Comparison of ENCODE assay signal across 14 cellular contexts in the genomic region with DNA sequence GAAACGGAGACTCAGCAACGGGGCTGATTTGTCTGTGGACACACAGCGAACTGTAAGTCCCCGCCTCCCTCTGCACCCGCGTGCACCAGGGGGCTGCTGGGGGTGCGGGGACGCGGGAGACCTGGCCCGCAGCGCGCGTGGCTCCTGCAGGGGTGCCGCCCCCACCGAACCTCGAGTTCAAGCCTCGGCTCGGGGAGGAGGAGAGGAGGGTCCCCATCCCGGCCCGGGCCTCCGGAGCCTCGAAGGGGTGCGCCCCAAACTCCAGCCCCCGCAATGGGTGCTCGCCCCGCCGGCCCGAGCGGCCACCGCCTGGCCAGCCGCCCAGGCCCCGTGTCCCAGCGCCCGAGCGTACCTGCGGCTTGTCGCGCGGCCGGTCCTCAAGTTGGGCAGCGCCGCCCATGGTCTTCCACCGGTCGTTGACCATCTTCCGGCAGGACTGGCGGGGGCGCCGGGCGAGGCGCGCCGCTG. TPM values are rescaled to one million over a fixed set of nuclear protein-coding genes. Genes with fewer than 3 reads are reported as not detected.
DNase-seq lines count a peak whose midpoint lies in the region; ATAC-seq, FAIRE-seq and TF ChIP-seq lines count a peak whose summit lies in the region.
"Had no signal": no experiment of that assay in that cellular context is flagged by ENCODE, and none has a peak within 500 bp of the region (broad histone marks: within the 10 kb centered on the region; RNA-seq: fewer than 3 reads in every experiment).

No MANE protein-coding gene starts in this region.

- H3K4me1 ChIP-seq in K562 (replicated peaks in 1 of 2; ENCODE audit: control insufficient read depth in 2 of 2, insufficient read depth in 2 of 2, low read length in 2 of 2) (peaks cover 0 to 42% of the 10 kb centered on the region in 2 experiments; a peak in 3 of 5 replicates), tibial artery (peaks cover 0 to 60% (median 40%) of the 10 kb centered on the region in 4 donors)

- no TSS peak for BruUV-seq in K562 (replicated peaks; lab: Mats Ljungman, UMichigan)

- H3K4me1 Mint-ChIP-seq in activated naive CD8-positive, alpha-beta T cell (ENCODE audit: low read depth) = peaks cover 8% of the 10 kb centered on the region
- peaks cover 5% of the 10 kb centered on the region for H3K4me1 Mint-ChIP-seq in activated naive CD8-positive, alpha-beta T cell treated with anti-CD3 and anti-CD28 coated beads for 36 hours
- H3K4me1 Mint-ChIP-seq in activated T-helper 17 cell treated with anti-CD3 and anti-CD28 coated beads, Interleukin-2, amount 50 U/mL, for 72 hours = no peaks in the 10 kb centered on the region

- no peak overlapping the region for H2AFZ ChIP-seq in K562 (ENCODE audit: low read depth, low read length)

- intact Hi-C loops in K562 (cut with micrococcal nuclease) (no loop called here), tibial artery (cut with DNase I; ENCODE audit: low total_unique reads) (no loop called here)

- no peak for TF ChIP-seq POLR2A in K562 (conservative IDR thresholded peaks at IDR 0.05)

- H3K36me3 Mint-ChIP-seq in activated naive CD8-positive, alpha-beta T cell = no peaks in the 10 kb centered on the region
- no peaks in the 10 kb centered on the region for H3K36me3 Mint-ChIP-seq in activated naive CD8-positive, alpha-beta T cell treated with anti-CD3 and anti-CD28 coated beads for 36 hours
- H3K36me3 Mint-ChIP-seq in activated T-helper 17 cell treated with anti-CD3 and anti-CD28 coated beads, Interleukin-2, amount 50 U/mL, for 72 hours (ENCODE audit: low read depth) = no peaks in the 10 kb centered on the region

- H3K9me3 ChIP-seq in K562 (replicated peaks; ENCODE audit: control insufficient read depth, insufficient read depth, low read depth, low read length) (no peaks in the 10 kb centered on the region), tibial artery (no peaks in the 10 kb centered on the region)
- H3K9me3 ChIP-seq: vagina had no signal

- in situ Hi-C loops in K562 (cut with MboI) = no loop called here

- 26% methylated on average over 52 of the region's 52 CpGs for WGBS in K562 (ENCODE audit: insufficient coverage, low coverage, missing lambda C conversion rate)

- no peak overlapping the region for H3K27ac Mint-ChIP-seq in activated naive CD8-positive, alpha-beta T cell
- H3K27ac Mint-ChIP-seq in activated naive CD8-positive, alpha-beta T cell treated with anti-CD3 and anti-CD28 coated beads for 36 hours = no peak overlapping the region
- H3K27ac Mint-ChIP-seq in activated T-helper 17 cell treated with anti-CD3 and anti-CD28 coated beads, Interleukin-2, amount 50 U/mL, for 72 hours = no peak overlapping the region

- H3K9me1 ChIP-seq in K562 (ENCODE audit: control insufficient read depth, insufficient read depth, low read length) = peaks cover 6% of the 10 kb centered on the region

- H3K4me3 ChIP-seq in K562 = peak overlapping the region; percentile 41; the same call in 1 of the 2 replicates
- peak overlapping the region; percentile 41 for H3K4me3 ChIP-seq in kidney epithelial cell (ENCODE audit: low read depth, low read length)
- H3K4me3 ChIP-seq in tibial artery = peak overlapping the region; percentile 33 to 60

- H3K79me2 ChIP-seq in K562 (ENCODE audit: control insufficient read depth, insufficient read depth, low read length) = no peaks in the 10 kb centered on the region

- H3K27ac ChIP-seq in K562 (ENCODE audit: extremely low read depth, low read depth, low read length) (no peak overlapping the region), tibial artery (no peak overlapping the region)
- H3K27ac ChIP-seq: vagina had no signal

- peaks cover 74% of the 10 kb centered on the region for H4K20me1 ChIP-seq in K562 (replicated peaks; ENCODE audit: control insufficient read depth, insufficient read depth, low read length)

- FAIRE-seq in K562 (lab: Jason Lieb, UNC) = no peak
- FAIRE-seq: GM12891 had no signal

- H3K27me3 Mint-ChIP-seq in activated naive CD8-positive, alpha-beta T cell = peaks cover 31% of the 10 kb centered on the region
- H3K27me3 Mint-ChIP-seq in activated naive CD8-positive, alpha-beta T cell treated with anti-CD3 and anti-CD28 coated beads for 36 hours = peaks cover 77% of the 10 kb centered on the region
- peaks cover 42% of the 10 kb centered on the region for H3K27me3 Mint-ChIP-seq in activated T-helper 17 cell treated with anti-CD3 and anti-CD28 coated beads, Interleukin-2, amount 50 U/mL, for 72 hours

- H3K36me3 ChIP-seq in K562 (ENCODE audit: control insufficient read depth, insufficient read depth, low read length) = no peaks in the 10 kb centered on the region
- no peaks in the 10 kb centered on the region for H3K36me3 ChIP-seq in kidney epithelial cell (ENCODE audit: control insufficient read depth, insufficient read depth, low read length)
- H3K36me3 ChIP-seq in tibial artery = no peaks in the 10 kb centered on the region
- H3K36me3 ChIP-seq: vagina had no signal

- peaks cover 70 to 94% of the 10 kb centered on the region in 2 experiments for H3K27me3 ChIP-seq in K562 (ENCODE audit: control insufficient read depth in 2 of 2, insufficient read depth in 2 of 2, low read length in 2 of 2)
- H3K27me3 ChIP-seq in kidney epithelial cell (ENCODE audit: control insufficient read depth, insufficient read depth, low read length) = peaks cover 38% of the 10 kb centered on the region
- H3K27me3 ChIP-seq in tibial artery = peaks cover 7 to 100% of the 10 kb centered on the region in 2 donors

- TF ChIP-seq EP300 in K562 (IDR thresholded peaks at IDR 0.05; ENCODE audit: low read length) = no peak

- POLR2A ChIA-PET in K562 (lab: Yijun Ruan, JAX) = interaction anchor here (7.3 to 26.8 kb wide), 2 partner anchors 7 to 26 kb away, joined by 93 to 582 read pairs; no protein-coding TSS in a partner anchor

- no peak for ATAC-seq in K562
- ATAC-seq in HG02571 (IDR thresholded peaks at IDR 0.05; ENCODE audit: unreplicated experiment) = no peak
- ATAC-seq in activated T-helper 17 cell treated with anti-CD3 and anti-CD28 coated beads, Interleukin-2, amount 50 U/mL, for 72 hours (replicated peaks) = no peak

- no peak overlapping the region; the same call in 1 of the 2 replicates for H3K4me2 ChIP-seq in K562 (ENCODE audit: insufficient read depth, low read length)

- H3K4me3 Mint-ChIP-seq in activated naive CD8-positive, alpha-beta T cell = peak overlapping the region; percentile 59
- no peak overlapping the region for H3K4me3 Mint-ChIP-seq in activated naive CD8-positive, alpha-beta T cell treated with anti-CD3 and anti-CD28 coated beads for 36 hours
- no peak overlapping the region for H3K4me3 Mint-ChIP-seq in activated T-helper 17 cell treated with anti-CD3 and anti-CD28 coated beads, Interleukin-2, amount 50 U/mL, for 72 hours

- no peak for TF ChIP-seq CTCF in K562 (IDR thresholded peaks at IDR 0.05 in 2 of 3, conservative IDR thresholded peaks at IDR 0.05 in 1 of 3; ENCODE audit: insufficient read depth in 2 of 3, low read depth in 1 of 3, low read length in 3 of 3)
- TF ChIP-seq CTCF in kidney epithelial cell (IDR thresholded peaks at IDR 0.05; ENCODE audit: insufficient read depth, low read length, poor library complexity, severe bottlenecking) = no peak
- TF ChIP-seq CTCF in tibial artery (IDR thresholded peaks at IDR 0.05) = no peak

- no peak overlapping the region for H3K9ac ChIP-seq in K562 (ENCODE audit: insufficient read depth in 1 of 2, low read depth in 2 of 2, low read length in 2 of 2)

- TF ChIP-seq RAD21 in K562 (CRISPR knock-in tag; conservative IDR thresholded peaks at IDR 0.05 in 1 of 2, IDR thresholded peaks at IDR 0.05 in 1 of 2) = no peak

- CTCF ChIA-PET in K562 (lab: Yijun Ruan, JAX; ENCODE audit: low intra/inter-chr PET ratio) = interaction anchor here (0.7 to 6.7 kb wide), 4 partner anchors 71 to 653 kb away, joined by 3 to 135 read pairs (median 3); no protein-coding TSS in a partner anchor

- DNase-seq in activated naive CD8-positive, alpha-beta T cell treated with anti-CD3 and anti-CD28 coated beads for 36 hours = no peak
- no peak for DNase-seq in K562 (ENCODE audit: extremely low read depth in 1 of 4, low spot score in 3 of 4)
- no peak for DNase-seq in kidney epithelial cell (ENCODE audit: low read depth)
- no peak for DNase-seq in tibial artery
- DNase-seq in activated naive CD4-positive, alpha-beta T cell (lab: John Stamatoyannopoulos, UW) = no peak
- DNase-seq: C1 segment of cervical spinal cord, NCI-H1105 treated with DMSO at 0.1 percent for 48 hours had no signal

- H3K9me3 Mint-ChIP-seq in activated naive CD8-positive, alpha-beta T cell (ENCODE audit: low read depth) = no peaks in the 10 kb centered on the region
- H3K9me3 Mint-ChIP-seq in activated naive CD8-positive, alpha-beta T cell treated with anti-CD3 and anti-CD28 coated beads for 36 hours = no peaks in the 10 kb centered on the region
- no peaks in the 10 kb centered on the region for H3K9me3 Mint-ChIP-seq in activated T-helper 17 cell treated with anti-CD3 and anti-CD28 coated beads, Interleukin-2, amount 50 U/mL, for 72 hours

RNA-seq across cellular contexts. Expression of gene FIBCD1, which starts 0.8 kb away (rescaled TPM):
- total RNA-seq in activated naive CD8-positive, alpha-beta T cell treated with anti-CD3 and anti-CD28 coated beads for 36 hours = not detected
- total RNA-seq in K562 (2011; cell fraction: chromatin; rRNA removed; ENCODE audit: low replicate concordance) = 0.21 TPM in 1 of 2 replicates, not detected in the other
- total RNA-seq in K562 (2011; cell fraction: nucleolus; rRNA removed) = not detected in 2 replicates
- total RNA-seq in K562 (2011; cell fraction: nucleoplasm; rRNA removed) = not detected in 2 replicates
- 1.00 and 2.1 TPM in 2 replicates for total RNA-seq in K562 (2014; rRNA removed)
- 0.95 TPM in 1 of 2 replicates, not detected in the other for total RNA-seq in K562 (2014; rRNA removed; fragmentation: Illumina TruSeq; extraction: Trizol)
- total RNA-seq in K562 (2015; rRNA removed; fragmentation: Illumina TruSeq; extraction: Trizol) = not detected in 2 replicates
- 0.71 and 1.5 TPM in 2 replicates for total RNA-seq in K562 (2021)
- 0.79 and 1.2 TPM in 2 replicates for polyA plus RNA-seq in K562 (2011; rRNA removed)
- polyA plus RNA-seq in K562 (2011; cell fraction: cytosol; rRNA removed) = 2.1 and 3.8 TPM in 2 replicates
- polyA plus RNA-seq in K562 (2011; cell fraction: nucleus; rRNA removed) = 1.2 TPM in 2 replicates
- polyA plus RNA-seq in K562 (2012) = 0.91 and 1.3 TPM in 2 replicates
- not detected in 2 replicates for polyA plus RNA-seq in K562 (2014; fragmentation: Illumina TruSeq; extraction: Trizol)
- not detected for polyA plus RNA-seq in K562 (2014; fragmentation: Nextera tagmentation; extraction: Ambion mirVana)
- polyA plus RNA-seq in K562 (2014; rRNA removed) = 0.53 and 2.7 TPM in 2 replicates
- not detected in 2 replicates for polyA minus RNA-seq in K562 (2011; rRNA and poly(A)+ RNA removed)
- not detected in 2 replicates for polyA minus RNA-seq in K562 (2011; cell fraction: cytosol; rRNA and poly(A)+ RNA removed)
- 0.67 TPM in 1 of 2 replicates, not detected in the other for polyA minus RNA-seq in K562 (2011; cell fraction: nucleus; rRNA and poly(A)+ RNA removed)
- 2.3 and 2.6 TPM in 2 replicates for total RNA-seq in kidney epithelial cell
- not detected for total RNA-seq in activated T-helper 17 cell treated with anti-CD3 and anti-CD28 coated beads, Interleukin-2, amount 50 U/mL, for 72 hours
- total RNA-seq: vagina had no signal

RNA-seq across cellular contexts. Expression of gene QRFP, which starts 41.6 kb away (rescaled TPM):
- not detected for total RNA-seq in activated naive CD8-positive, alpha-beta T cell treated with anti-CD3 and anti-CD28 coated beads for 36 hours
- not detected in 2 replicates for total RNA-seq in K562 (2011; cell fraction: chromatin; rRNA removed; ENCODE audit: low replicate concordance)
- total RNA-seq in K562 (2011; cell fraction: nucleolus; rRNA removed) = not detected in 2 replicates
- total RNA-seq in K562 (2011; cell fraction: nucleoplasm; rRNA removed) = not detected in 2 replicates
- total RNA-seq in K562 (2014; rRNA removed) (not detected in 2 replicates), K562 (2014; rRNA removed; fragmentation: Illumina TruSeq; extraction: Trizol) (not detected in 2 replicates), K562 (2015; rRNA removed; fragmentation: Illumina TruSeq; extraction: Trizol) (not detected in 2 replicates), K562 (2021) (not detected in 2 replicates), kidney epithelial cell (not detected in 2 replicates)
- polyA plus RNA-seq in K562 (2011; rRNA removed) (not detected in 2 replicates), K562 (2014; fragmentation: Illumina TruSeq; extraction: Trizol) (not detected in 2 replicates), K562 (2014; fragmentation: Nextera tagmentation; extraction: Ambion mirVana) (not detected), K562 (2014; rRNA removed) (not detected in 2 replicates)
- polyA plus RNA-seq in K562 (2011; cell fraction: cytosol; rRNA removed) = not detected in 2 replicates
- polyA plus RNA-seq in K562 (2011; cell fraction: nucleus; rRNA removed) = not detected in 2 replicates
- 0.51 and 0.70 TPM in 2 replicates for polyA plus RNA-seq in K562 (2012)
- polyA minus RNA-seq in K562 (2011; rRNA and poly(A)+ RNA removed) = not detected in 2 replicates
- not detected in 2 replicates for polyA minus RNA-seq in K562 (2011; cell fraction: cytosol; rRNA and poly(A)+ RNA removed)
- polyA minus RNA-seq in K562 (2011; cell fraction: nucleus; rRNA and poly(A)+ RNA removed) = not detected in 2 replicates
- total RNA-seq in activated T-helper 17 cell treated with anti-CD3 and anti-CD28 coated beads, Interleukin-2, amount 50 U/mL, for 72 hours = not detected
- total RNA-seq: dermis microvascular lymphatic vessel endothelial cell, left colon, vagina had no signal
